Comparison of ENCODE assay signal across 6 cellular contexts in genomic region chr10:97633921-97634320, GRCh38. TPM values are rescaled to one million over a fixed set of nuclear protein-coding genes. Genes with fewer than 3 reads are reported as not detected.
DNase-seq lines count a peak whose midpoint lies in the region; ATAC-seq and TF ChIP-seq lines count a peak whose summit lies in the region.

No MANE protein-coding gene starts in this region.

- DNase-seq in GM12864 (ENCODE audit: low read depth) (no peak), SK-N-DZ (ENCODE audit: low spot score) (peak; percentile 40), heart right ventricle (no peak), type B pancreatic cell (ENCODE audit: extremely low spot score, unreplicated experiment) (no peak)

- 83 to 91% methylated on average over 8 of the region's 8 CpGs for WGBS in heart right ventricle, 2 donors

- H3K36me3 ChIP-seq in heart right ventricle = no peaks in the 10 kb centered on the region

- no peaks in the 10 kb centered on the region for H3K27me3 ChIP-seq in heart right ventricle

- H3K4me3 Mint-ChIP-seq in type B pancreatic cell = peak overlapping the region; percentile 99

- no peaks in the 10 kb centered on the region for H3K9me3 ChIP-seq in heart right ventricle

- no peaks in the 10 kb centered on the region for H3K27me3 Mint-ChIP-seq in type B pancreatic cell

- H3K9me3 Mint-ChIP-seq in type B pancreatic cell = no peaks in the 10 kb centered on the region

- H3K36me3 Mint-ChIP-seq in type B pancreatic cell = no peaks in the 10 kb centered on the region

- peaks cover 13% of the 10 kb centered on the region for H3K4me1 Mint-ChIP-seq in type B pancreatic cell (ENCODE audit: unreplicated experiment)

- ATAC-seq in heart right ventricle (peak in 3 of 8 donors; percentile 9 to 17 (median 11)), GM19328 (IDR thresholded peaks at IDR 0.05; ENCODE audit: unreplicated experiment) (no peak), HG02623 (IDR thresholded peaks at IDR 0.05; ENCODE audit: unreplicated experiment) (no peak)

- TF ChIP-seq CTCF in GM12864 (IDR thresholded peaks at IDR 0.05; ENCODE audit: low read depth, low read length, missing control alignments) (peak; percentile 33), heart right ventricle (IDR thresholded peaks at IDR 0.05) (peak in 1 of 9 donors; percentile 18), type B pancreatic cell (conservative IDR thresholded peaks at IDR 0.05) (peak; percentile 70)

- peak overlapping the region in 9 of 10 donors; percentile 25 to 77 (median 62) for H3K27ac ChIP-seq in heart right ventricle

- H3K4me3 ChIP-seq in GM12864 (ENCODE audit: low read depth, low read length) (peak overlapping the region; percentile 73), heart right ventricle (peak overlapping the region; percentile 33 to 81 (median 71))

- peak overlapping the region; percentile 93 for H3K27ac Mint-ChIP-seq in type B pancreatic cell

- intact Hi-C loops in heart right ventricle (cut with DNase I) = loop anchor here in 1 of 10 donors (10.0 kb wide), 1 partner anchor 209 kb away; the partner anchor contains the start of gene PGAM1

- H3K4me1 ChIP-seq in heart right ventricle = peaks cover 0 to 13% (median 9%) of the 10 kb centered on the region in 9 donors

RNA-seq across cellular contexts. Expression of gene MORN4, which starts 0.6 kb away (rescaled TPM):
- polyA plus RNA-seq in SK-N-DZ (2014; cell fraction: cytosol; rRNA removed) = 21.4 and 25.2 TPM in 2 replicates
- polyA plus RNA-seq in SK-N-DZ (2014; cell fraction: nucleus; rRNA removed) = 7.0 and 20.4 TPM in 2 replicates
- total RNA-seq in heart right ventricle = 10 to 100 TPM in 8 of 10 donors, 1 to 10 TPM in 2; 4.4 to 17.1 (median 12.8) TPM
- polyA plus RNA-seq in heart right ventricle = 10 to 100 TPM; 16.0 to 17.6 TPM
- 9.0 and 15.8 TPM in 2 replicates for total RNA-seq in type B pancreatic cell (ENCODE audit: low replicate concordance)

RNA-seq across cellular contexts. Expression of gene PI4K2A, which starts 6.5 kb away (rescaled TPM):
- polyA plus RNA-seq in SK-N-DZ (2014; cell fraction: cytosol; rRNA removed) = 26.0 and 31.6 TPM in 2 replicates
- polyA plus RNA-seq in SK-N-DZ (2014; cell fraction: nucleus; rRNA removed) = 15.4 and 15.8 TPM in 2 replicates
- total RNA-seq in heart right ventricle = 10 to 100 TPM in 9 of 10 donors, 1 to 10 TPM in 1; 9.4 to 18.5 (median 14.2) TPM
- 10 to 100 TPM in 1 of 2 donors, 1 to 10 TPM in 1; 5.3 to 20.7 TPM for polyA plus RNA-seq in heart right ventricle
- 18.7 and 19.3 TPM in 2 replicates for total RNA-seq in type B pancreatic cell (ENCODE audit: low replicate concordance)

RNA-seq across cellular contexts. Expression of gene C10orf62, which starts 44.4 kb away (rescaled TPM):
- polyA plus RNA-seq in SK-N-DZ (2014; cell fraction: cytosol; rRNA removed) = 0.32 TPM in 1 of 2 replicates, not detected in the other
- 0.16 and 0.19 TPM in 2 replicates for polyA plus RNA-seq in SK-N-DZ (2014; cell fraction: nucleus; rRNA removed)
- 1 to 10 TPM in 3 of 10 donors, under 1 TPM in 5, not detected in 2; 0.20 to 1.7 (median 0.73) TPM for total RNA-seq in heart right ventricle
- 1 to 10 TPM; 1.1 to 2.4 TPM for polyA plus RNA-seq in heart right ventricle
- total RNA-seq in type B pancreatic cell (ENCODE audit: low replicate concordance) = 0.34 TPM in 1 of 2 replicates, not detected in the other

RNA-seq across cellular contexts. Expression of gene HOGA1, which starts 49.7 kb away (rescaled TPM):
- 4.3 and 6.6 TPM in 2 replicates for polyA plus RNA-seq in SK-N-DZ (2014; cell fraction: cytosol; rRNA removed)
- polyA plus RNA-seq in SK-N-DZ (2014; cell fraction: nucleus; rRNA removed) = 4.4 and 5.9 TPM in 2 replicates
- total RNA-seq in heart right ventricle (10 to 100 TPM in 9 of 10 donors, 1 to 10 TPM in 1; 8.9 to 42.5 (median 17.4) TPM), type B pancreatic cell (ENCODE audit: low replicate concordance) (0.57 and 2.1 TPM in 2 replicates)
- polyA plus RNA-seq in heart right ventricle = 10 to 100 TPM; 30.4 to 58.3 TPM

RNA-seq across cellular contexts. Expression of gene AVPI1, which starts 53.1 kb away (rescaled TPM):
- polyA plus RNA-seq in SK-N-DZ (2014; cell fraction: cytosol; rRNA removed) = 8.0 and 9.5 TPM in 2 replicates
- 6.8 and 8.0 TPM in 2 replicates for polyA plus RNA-seq in SK-N-DZ (2014; cell fraction: nucleus; rRNA removed)
- total RNA-seq in heart right ventricle = 10 to 100 TPM in 3 of 10 donors, 1 to 10 TPM in 7; 6.5 to 12.9 (median 9.1) TPM
- polyA plus RNA-seq in heart right ventricle = 10 to 100 TPM in 1 of 2 donors, 1 to 10 TPM in 1; 5.3 to 41.0 TPM
- total RNA-seq in type B pancreatic cell (ENCODE audit: low replicate concordance) = 7.8 and 16.2 TPM in 2 replicates
